ENCODE assay signal across 9 cellular contexts in the genomic region with DNA sequence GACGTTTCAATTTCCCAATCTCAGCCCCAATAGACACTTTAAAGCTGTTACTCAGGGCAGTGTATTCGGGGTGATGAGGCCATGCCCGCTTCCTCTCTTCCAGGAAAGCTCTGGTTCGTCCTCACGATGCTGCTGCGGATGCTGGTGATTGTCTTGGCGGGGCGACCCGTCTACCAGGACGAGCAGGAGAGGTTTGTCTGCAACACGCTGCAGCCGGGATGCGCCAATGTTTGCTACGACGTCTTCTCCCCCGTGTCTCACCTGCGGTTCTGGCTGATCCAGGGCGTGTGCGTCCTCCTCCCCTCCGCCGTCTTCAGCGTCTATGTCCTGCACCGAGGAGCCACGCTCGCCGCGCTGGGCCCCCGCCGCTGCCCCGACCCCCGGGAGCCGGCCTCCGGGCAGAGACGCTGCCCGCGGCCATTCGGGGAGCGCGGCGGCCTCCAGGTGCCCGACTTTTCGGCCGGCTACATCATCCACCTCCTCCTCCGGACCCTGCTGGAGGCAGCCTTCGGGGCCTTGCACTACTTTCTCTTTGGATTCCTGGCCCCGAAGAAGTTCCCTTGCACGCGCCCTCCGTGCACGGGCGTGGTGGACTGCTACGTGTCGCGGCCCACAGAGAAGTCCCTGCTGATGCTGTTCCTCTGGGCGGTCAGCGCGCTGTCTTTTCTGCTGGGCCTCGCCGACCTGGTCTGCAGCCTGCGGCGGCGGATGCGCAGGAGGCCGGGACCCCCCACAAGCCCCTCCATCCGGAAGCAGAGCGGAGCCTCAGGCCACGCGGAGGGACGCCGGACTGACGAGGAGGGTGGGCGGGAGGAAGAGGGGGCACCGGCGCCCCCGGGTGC. TPM values are rescaled to one million over a fixed set of nuclear protein-coding genes. Genes with fewer than 3 reads are reported as not detected.
A peak's percentile ranks its signal among the peaks of the same experiment; 100 is the strongest.
DNase-seq lines count a peak whose midpoint lies in the region; ATAC-seq and TF ChIP-seq lines count a peak whose summit lies in the region.
"Had no signal": no experiment of that assay in that cellular context is flagged by ENCODE, and none has a peak within 500 bp of the region (broad histone marks: within the 10 kb centered on the region; RNA-seq: fewer than 3 reads in every experiment).

No MANE protein-coding gene starts in this region.

- 97% methylated on average over 46 of the region's 75 CpGs for WGBS in hepatocyte (ENCODE audit: low lambda C conversion rate, missing lambda C conversion rate)

- POLR2A ChIA-PET in naive thymus-derived CD8-positive, alpha-beta T cell (lab: Charles Lee), result no interaction called here

- H3K4me3 Mint-ChIP-seq in naive thymus-derived CD8-positive, alpha-beta T cell, result peak overlapping the region; percentile 54 to 85 (median 78)

- H3K79me2 ChIP-seq in hepatocyte, result no peaks in the 10 kb centered on the region

- H2AFZ ChIP-seq in hepatocyte, result no peak overlapping the region

- H3K9me2 ChIP-seq in hepatocyte (replicated peaks; ENCODE audit: insufficient read depth), result no peaks in the 10 kb centered on the region

- TF ChIP-seq CTCF in HFF-Myc (IDR thresholded peaks at IDR 0.05; ENCODE audit: low read depth, low read length, missing control alignments) (no peak), coronary artery (IDR thresholded peaks at IDR 0.05) (no peak), hepatocyte (IDR thresholded peaks at IDR 0.05; ENCODE audit: poor library complexity) (no peak)

- H3K27ac Mint-ChIP-seq in naive thymus-derived CD8-positive, alpha-beta T cell, result peak overlapping the region in 3 of 10 donors; percentile 0 to 80 (median 46)

- H3K36me3 Mint-ChIP-seq in naive thymus-derived CD8-positive, alpha-beta T cell, result peaks cover 0 to 5% (median 4%) of the 10 kb centered on the region in 3 donors

- H3K36me3 ChIP-seq in hepatocyte (replicated peaks; ENCODE audit: insufficient read depth, low read depth), result no peaks in the 10 kb centered on the region

- peaks cover 3% of the 10 kb centered on the region for H3K27me3 ChIP-seq in hepatocyte

- peaks cover 15 to 73% (median 60%) of the 10 kb centered on the region in 5 donors for H3K27me3 Mint-ChIP-seq in naive thymus-derived CD8-positive, alpha-beta T cell

- no peaks in the 10 kb centered on the region for H3K9me3 ChIP-seq in hepatocyte (ENCODE audit: low read depth)

- H3K27ac ChIP-seq in coronary artery (no peak overlapping the region), hepatocyte (no peak overlapping the region)

- DNase-seq in AG08395 (ENCODE audit: low spot score) (peak; percentile 20), HFF-Myc (ENCODE audit: extremely low read depth, low read depth) (no peak), coronary artery (ENCODE audit: low spot score) (no peak), hepatocyte (ENCODE audit: low spot score) (no peak), ACHN (no peak), kidney glomerular epithelial cell (lab: John Stamatoyannopoulos, UW) (no peak), NCI-H1105 (lab: John Stamatoyannopoulos, UW) (no peak)
- DNase-seq in naive thymus-derived CD8-positive, alpha-beta T cell, result peak in 3 of 10 donors; percentile 2 to 23 (median 8)

- H3K4me3 ChIP-seq in HFF-Myc (replicated peaks; ENCODE audit: low read depth, low read length) (peak overlapping the region; percentile 33), coronary artery (peak overlapping the region; percentile 74), hepatocyte (no peak overlapping the region)

- no peaks in the 10 kb centered on the region for H4K20me1 ChIP-seq in hepatocyte (ENCODE audit: insufficient read depth, poor library complexity, severe bottlenecking)

- peak; percentile 42 to 64 for ATAC-seq in naive thymus-derived CD8-positive, alpha-beta T cell

- peaks cover 0 to 11% (median 3%) of the 10 kb centered on the region in 9 donors for H3K9me3 Mint-ChIP-seq in naive thymus-derived CD8-positive, alpha-beta T cell

- no peak overlapping the region for H3K4me2 ChIP-seq in hepatocyte

- H3K4me1 ChIP-seq in hepatocyte (ENCODE audit: insufficient read depth), result no peaks in the 10 kb centered on the region

- in situ Hi-C loops in ACHN (cut with HindIII; ENCODE audit: low pct_ligation_motif_present, low pct_unique_long_range_greater_than_20kb, low sequenced_read_pairs), result no loop called here

- H3K4me1 Mint-ChIP-seq in naive thymus-derived CD8-positive, alpha-beta T cell, result peaks cover 2 to 7% (median 6%) of the 10 kb centered on the region in 4 donors

RNA-seq across cellular contexts. Expression of a gene that starts 2.6 kb away (rescaled TPM):
- not detected for total RNA-seq in naive thymus-derived CD8-positive, alpha-beta T cell
- polyA plus RNA-seq in naive thymus-derived CD8-positive, alpha-beta T cell, result not detected
- total RNA-seq in hepatocyte, result 0.17 TPM in 1 of 2 replicates, not detected in the other
- polyA plus RNA-seq in hepatocyte, result not detected in 2 replicates
- total RNA-seq: HT-29 had no signal

RNA-seq across cellular contexts. Expression of a gene that starts 34.4 kb away (rescaled TPM):
- under 1 TPM; 0.60 to 0.63 TPM for total RNA-seq in naive thymus-derived CD8-positive, alpha-beta T cell
- polyA plus RNA-seq in naive thymus-derived CD8-positive, alpha-beta T cell, result under 1 TPM in 1 of 3 donors, not detected in 2; 0.03 TPM
- total RNA-seq in hepatocyte, result 5.9 and 7.7 TPM in 2 replicates
- polyA plus RNA-seq in hepatocyte, result 2.6 and 3.7 TPM in 2 replicates
